24 cellular contexts compared by ENCODE assay signal in the genomic region with DNA sequence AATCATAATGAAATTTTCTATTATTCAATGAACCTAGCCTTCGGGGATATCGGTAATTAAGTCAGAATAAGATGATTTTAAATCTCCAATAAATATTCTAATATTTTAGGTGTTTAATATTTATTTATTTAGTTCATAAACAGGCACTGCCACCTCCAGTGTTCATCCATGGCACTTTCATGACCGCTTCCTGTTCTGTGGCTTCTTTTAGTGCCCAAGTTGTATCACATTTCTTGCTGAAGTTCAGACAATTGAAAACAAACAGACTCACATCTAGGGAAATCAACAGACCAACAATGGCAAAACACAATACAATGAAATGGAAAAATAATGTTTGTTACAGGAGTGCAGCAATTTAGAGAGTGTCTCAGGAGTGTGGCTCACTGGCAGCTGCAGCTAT.
"Had no signal": no experiment of that assay in that cellular context is flagged by ENCODE, and none has a peak within 500 bp of the region (broad histone marks: within the 10 kb centered on the region; RNA-seq: fewer than 3 reads in every experiment).

No MANE protein-coding gene starts in this region.

- H3K9me3 ChIP-seq: colonic mucosa, right lobe of liver, stomach, suprapubic skin, uterus had no signal

- H3K27ac ChIP-seq: breast epithelium, colonic mucosa, dorsolateral prefrontal cortex, epithelial cell of prostate, heart left ventricle, right lobe of liver, skin epidermis, stomach, suprapubic skin, tibial nerve, uterus had no signal

- H3K4me3 Mint-ChIP-seq: activated CD4-positive, alpha-beta memory T cell treated with anti-CD3 and anti-CD28 coated beads, Interleukin-2, amount 10 ng/mL, durations not matched to agents 7 days and 5 days; activated naive CD8-positive, alpha-beta T cell; neural crest cell; stimulated activated memory B cell treated with anti-CD40 and anti-IgM and Interleukin-4, amounts not matched to agents 10 μg/mL and 1 μg/mL and 100 μg/mL, for 72 hours had no signal

- H3K27me3 Mint-ChIP-seq: activated CD4-positive, alpha-beta memory T cell treated with anti-CD3 and anti-CD28 coated beads, Interleukin-2, amount 10 ng/mL, durations not matched to agents 7 days and 5 days; activated naive CD8-positive, alpha-beta T cell; stimulated activated memory B cell treated with anti-CD40 and anti-IgM and Interleukin-4, amounts not matched to agents 10 μg/mL and 1 μg/mL and 100 μg/mL, for 72 hours had no signal

- H3K4me3 ChIP-seq: breast epithelium, colonic mucosa, dorsolateral prefrontal cortex, heart left ventricle, right lobe of liver, skin epidermis, stomach, suprapubic skin, tibial nerve, uterus had no signal

- DNase-seq: activated CD4-positive, alpha-beta memory T cell treated with anti-CD3 and anti-CD28 coated beads, Interleukin-2, amount 10 ng/mL, durations not matched to agents 7 days and 5 days; activated CD4-positive, alpha-beta T cell treated with anti-CD3 and anti-CD28 coated beads for 48 hours; activated CD4-positive, CD25-positive, alpha-beta regulatory T cell; activated gamma-delta T cell treated with Interleukin-2 at 50 U/mL for 16 hours; amniotic stem cell; colonic mucosa; dorsolateral prefrontal cortex; heart left ventricle; islet precursor cell; left cardiac atrium; occipital lobe; posterior cingulate gyrus; right lobe of liver; stimulated activated CD4-positive, alpha-beta T cell treated with anti-CD3 and anti-CD28 coated beads, Interleukin-2, amount 100 ng/mL, for 24 hours; stomach; uterus had no signal

- H3K27me3 ChIP-seq: breast epithelium, colonic mucosa, dorsolateral prefrontal cortex, heart left ventricle, right lobe of liver, stomach, suprapubic skin, tibial nerve, uterus had no signal

- H3K9me3 Mint-ChIP-seq: activated CD4-positive, alpha-beta memory T cell treated with anti-CD3 and anti-CD28 coated beads, Interleukin-2, amount 10 ng/mL, durations not matched to agents 7 days and 5 days; neural crest cell; stimulated activated memory B cell treated with anti-CD40 and anti-IgM and Interleukin-4, amounts not matched to agents 10 μg/mL and 1 μg/mL and 100 μg/mL, for 72 hours had no signal

- H3K36me3 ChIP-seq: breast epithelium, colonic mucosa, uterus had no signal

- H3K4me1 ChIP-seq: breast epithelium, colonic mucosa, tibial nerve, uterus had no signal

- ATAC-seq: left cardiac atrium; right lobe of liver; stimulated activated memory B cell treated with anti-CD40 and anti-IgM and Interleukin-4, amounts not matched to agents 10 μg/mL and 1 μg/mL and 100 μg/mL, for 72 hours had no signal

- H3K4me1 Mint-ChIP-seq: neural crest cell had no signal

- H3K27ac Mint-ChIP-seq: activated CD4-positive, alpha-beta memory T cell treated with anti-CD3 and anti-CD28 coated beads, Interleukin-2, amount 10 ng/mL, durations not matched to agents 7 days and 5 days; activated naive CD8-positive, alpha-beta T cell; stimulated activated memory B cell treated with anti-CD40 and anti-IgM and Interleukin-4, amounts not matched to agents 10 μg/mL and 1 μg/mL and 100 μg/mL, for 72 hours had no signal
